In genomic region chr14:49512147-49512551, GRCh38 we compare ENCODE assay signal across 14 cellular contexts.
A peak's percentile ranks its signal among the peaks of the same experiment; 100 is the strongest.
DNase-seq lines count a peak whose midpoint lies in the region; ATAC-seq and TF ChIP-seq lines count a peak whose summit lies in the region.
"Had no signal": no experiment of that assay in that cellular context is flagged by ENCODE, and none has a peak within 500 bp of the region (broad histone marks: within the 10 kb centered on the region; RNA-seq: fewer than 3 reads in every experiment).

No MANE protein-coding gene starts in this region.

- CTCF ChIA-PET in MCF 10A (lab: Yijun Ruan, JAX) = interaction anchor here (1.8 to 2.1 kb wide), 2 partner anchors 14 to 50 kb away, joined by 5 to 12 read pairs; no protein-coding TSS in a partner anchor

- in situ Hi-C loops in HAP-1 (cut with MboI; ENCODE audit: low sequenced_read_pairs) = no loop called here

- H3K36me3 ChIP-seq in breast epithelium = no peaks in the 10 kb centered on the region
- no peaks in the 10 kb centered on the region for H3K36me3 ChIP-seq in HAP-1 (replicated peaks)

- intact Hi-C loops in MCF 10A (cut with micrococcal nuclease) = no loop called here
- intact Hi-C loops in breast epithelium (cut with DNase I; ENCODE audit: low total_unique reads) = no loop called here

- peak overlapping the region; percentile 1 for H3K4me3 Mint-ChIP-seq in MCF 10A (ENCODE audit: unreplicated experiment)
- H3K4me3 Mint-ChIP-seq: activated CD4-positive, alpha-beta T cell treated with anti-CD3 and anti-CD28 coated beads, Interleukin-2, amount 10 ng/mL, durations not matched to agents 7 days and 5 days; B cell had no signal

- H3K4me3 ChIP-seq in breast epithelium (no peak overlapping the region), HAP-1 (no peak overlapping the region)

- no peaks in the 10 kb centered on the region for H3K9me3 Mint-ChIP-seq in MCF 10A (ENCODE audit: unreplicated experiment)
- H3K9me3 Mint-ChIP-seq: activated CD4-positive, alpha-beta T cell treated with anti-CD3 and anti-CD28 coated beads, Interleukin-2, amount 10 ng/mL, durations not matched to agents 7 days and 5 days had no signal

- no peak overlapping the region for H3K27ac ChIP-seq in breast epithelium

- POLR2A ChIA-PET in MCF 10A (lab: Yijun Ruan, JAX) = no interaction called here

- ATAC-seq in GM19452 (IDR thresholded peaks at IDR 0.05; ENCODE audit: unreplicated experiment) = no peak

- TF ChIP-seq POLR2A in breast epithelium (IDR thresholded peaks at IDR 0.05) = no peak

- no peaks in the 10 kb centered on the region for H3K36me3 Mint-ChIP-seq in MCF 10A (ENCODE audit: insufficient read depth, unreplicated experiment)

- H3K4me1 ChIP-seq in breast epithelium (no peaks in the 10 kb centered on the region), HAP-1 (0 out of 2 replicates have a peak, but pooled peaks cover under 1% of the 10 kb centered on the region)

- H3K4me1 Mint-ChIP-seq in MCF 10A (ENCODE audit: insufficient read depth, unreplicated experiment) = peaks cover 11% of the 10 kb centered on the region
- H3K4me1 Mint-ChIP-seq: activated CD4-positive, alpha-beta T cell treated with anti-CD3 and anti-CD28 coated beads, Interleukin-2, amount 10 ng/mL, durations not matched to agents 7 days and 5 days; B cell had no signal

- H3K27me3 ChIP-seq in breast epithelium (no peaks in the 10 kb centered on the region), HAP-1 (ENCODE audit: low read depth) (peaks cover 4% of the 10 kb centered on the region)

- no peak for TF ChIP-seq CTCF in MCF 10A (IDR thresholded peaks at IDR 0.05; ENCODE audit: unreplicated experiment)
- no peak for TF ChIP-seq CTCF in breast epithelium (IDR thresholded peaks at IDR 0.05)

- H3K27me3 Mint-ChIP-seq in MCF 10A (ENCODE audit: insufficient read depth, unreplicated experiment) = no peaks in the 10 kb centered on the region
- H3K27me3 Mint-ChIP-seq: activated CD4-positive, alpha-beta T cell treated with anti-CD3 and anti-CD28 coated beads, Interleukin-2, amount 10 ng/mL, durations not matched to agents 7 days and 5 days had no signal

- DNase-seq in MCF 10A (ENCODE audit: unreplicated experiment) (peak; percentile 75), breast epithelium (ENCODE audit: low spot score in 2 of 2) (no peak), amniotic stem cell (lab: John Stamatoyannopoulos, UW) (peak; percentile 3), iris pigment epithelial cell (ENCODE audit: low read depth) (peak; percentile 40), cerebellar cortex (ENCODE audit: low spot score) (no peak), HAP-1 (ENCODE audit: low spot score in 2 of 2) (no peak), NCI-H2107 treated with DMSO at 0.1 percent for 48 hours (lab: John Stamatoyannopoulos, UW; ENCODE audit: unreplicated experiment) (no peak)
- DNase-seq: activated CD4-positive, alpha-beta T cell treated with anti-CD3 and anti-CD28 coated beads, Interleukin-2, amount 10 ng/mL, durations not matched to agents 7 days and 5 days; activated naive CD4-positive, alpha-beta T cell treated with Interleukin-2 at 50 U/mL for 16 hours; effector CD4-positive, alpha-beta T cell; NCI-H345; small intestine had no signal

- BruUV-seq in MCF 10A (replicated peaks; lab: Mats Ljungman, UMichigan) = no TSS peak

- peaks cover 0 to 5% of the 10 kb centered on the region in 2 donors for H3K9me3 ChIP-seq in breast epithelium
- no peaks in the 10 kb centered on the region for H3K9me3 ChIP-seq in HAP-1

- peak overlapping the region; percentile 80 for H3K27ac Mint-ChIP-seq in MCF 10A (ENCODE audit: low read depth, unreplicated experiment)
- H3K27ac Mint-ChIP-seq: activated CD4-positive, alpha-beta T cell treated with anti-CD3 and anti-CD28 coated beads, Interleukin-2, amount 10 ng/mL, durations not matched to agents 7 days and 5 days; B cell had no signal

Comparison
In these comparisons a context has a peak if more than half of its experiments do, and no peak if none do; other contexts are left out.
1. DNase-seq: peak in MCF 10A (single experiment), amniotic stem cell (single experiment) and iris pigment epithelial cell (single experiment); none in breast epithelium (0 of 2), cerebellar cortex (single experiment), HAP-1 (0 of 2) and NCI-H2107 treated with DMSO at 0.1 percent for 48 hours (single experiment).